8 cellular contexts compared by ENCODE assay signal in the genomic region with DNA sequence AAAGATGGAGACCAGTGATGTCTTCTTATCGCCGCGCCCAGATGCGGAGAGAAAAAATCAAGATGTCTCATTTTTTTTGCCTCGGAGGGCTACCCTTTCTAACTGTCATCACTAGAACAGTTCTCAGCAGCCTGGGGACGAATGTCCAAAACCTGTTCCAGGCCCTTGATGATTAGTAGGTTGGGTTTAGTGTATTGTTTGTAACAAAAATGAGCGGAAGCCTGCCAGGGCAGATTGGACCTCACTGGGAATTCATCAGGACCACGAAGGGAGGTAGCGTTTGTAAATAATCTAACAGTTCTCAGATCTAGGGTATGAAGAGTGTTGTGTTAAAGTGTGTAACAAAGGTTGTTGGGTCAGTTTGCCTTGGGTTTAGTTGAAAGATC. TPM values are rescaled to one million over a fixed set of nuclear protein-coding genes. Genes with fewer than 3 reads are reported as not detected.
DNase-seq lines count a peak whose midpoint lies in the region; ATAC-seq and TF ChIP-seq lines count a peak whose summit lies in the region.

No MANE protein-coding gene starts in this region.

- H3K9me3 Mint-ChIP-seq in activated T-cell treated with anti-CD3 and anti-CD28 coated beads, Interleukin-2, amount 50 U/mL, for 4 hours, result no peaks in the 10 kb centered on the region

- H3K27ac ChIP-seq in ascending aorta (peak overlapping the region; percentile 78 to 86), right lobe of liver (peak overlapping the region; percentile 23 to 78 (median 73)), tibial artery (peak overlapping the region; percentile 84 to 91)

- H3K4me1 ChIP-seq in ascending aorta, result peaks cover 4 to 30% of the 10 kb centered on the region in 2 donors
- peaks cover 0 to 14% (median 4%) of the 10 kb centered on the region in 4 donors for H3K4me1 ChIP-seq in right lobe of liver
- peaks cover 0 to 55% (median 28%) of the 10 kb centered on the region in 4 donors for H3K4me1 ChIP-seq in tibial artery

- H3K27me3 Mint-ChIP-seq in activated T-cell treated with anti-CD3 and anti-CD28 coated beads, Interleukin-2, amount 50 U/mL, for 4 hours (ENCODE audit: low read depth), result no peaks in the 10 kb centered on the region

- WGBS in right lobe of liver (ENCODE audit: insufficient coverage, low coverage, low lambda C conversion rate, missing lambda C conversion rate), result 10% methylated on average over 5 of the region's 9 CpGs

- no peaks in the 10 kb centered on the region for H3K36me3 ChIP-seq in ascending aorta
- no peaks in the 10 kb centered on the region for H3K36me3 ChIP-seq in right lobe of liver
- no peaks in the 10 kb centered on the region for H3K36me3 ChIP-seq in tibial artery

- H3K27me3 ChIP-seq in ascending aorta, result no peaks in the 10 kb centered on the region
- H3K27me3 ChIP-seq in right lobe of liver, result no peaks in the 10 kb centered on the region
- no peaks in the 10 kb centered on the region for H3K27me3 ChIP-seq in tibial artery

- no peak for DNase-seq in activated T-cell treated with anti-CD3 and anti-CD28 coated beads, Interleukin-2, amount 50 U/mL, for 4 hours
- DNase-seq in activated T-cell treated with anti-CD3 and anti-CD28 coated beads, Interleukin-2, amount 50 U/mL, for 1 hour, result no peak
- DNase-seq in ascending aorta (ENCODE audit: low spot score in 2 of 2), result no peak
- DNase-seq in right lobe of liver, result no peak
- DNase-seq in tibial artery, result no peak
- DNase-seq in DMS 273 treated with DMSO at 0.1 percent for 48 hours (lab: John Stamatoyannopoulos, UW), result no peak
- no peak for DNase-seq in NCI-H82 (lab: John Stamatoyannopoulos, UW)

- peaks cover 57% of the 10 kb centered on the region for H3K4me1 Mint-ChIP-seq in activated T-cell treated with anti-CD3 and anti-CD28 coated beads, Interleukin-2, amount 50 U/mL, for 4 hours (ENCODE audit: low read depth)

- TF ChIP-seq POLR2A in right lobe of liver (IDR thresholded peaks at IDR 0.05), result no peak

- peak overlapping the region; percentile 81 for H3K4me3 Mint-ChIP-seq in activated T-cell treated with anti-CD3 and anti-CD28 coated beads, Interleukin-2, amount 50 U/mL, for 4 hours

- peak overlapping the region; percentile 82 to 94 for H3K4me3 ChIP-seq in ascending aorta
- H3K4me3 ChIP-seq in right lobe of liver, result peak overlapping the region; percentile 74 to 88 (median 78)
- peak overlapping the region; percentile 89 to 99 for H3K4me3 ChIP-seq in tibial artery

- H3K9me3 ChIP-seq in ascending aorta (no peaks in the 10 kb centered on the region), right lobe of liver (no peaks in the 10 kb centered on the region), tibial artery (no peaks in the 10 kb centered on the region)

- no peak for ATAC-seq in activated T-cell treated with anti-CD3 and anti-CD28 coated beads, Interleukin-2, amount 50 U/mL, for 4 hours
- ATAC-seq in right lobe of liver, result no peak
- no peak for ATAC-seq in GM19463 (IDR thresholded peaks at IDR 0.05; ENCODE audit: unreplicated experiment)

- H3K36me3 Mint-ChIP-seq in activated T-cell treated with anti-CD3 and anti-CD28 coated beads, Interleukin-2, amount 50 U/mL, for 4 hours (ENCODE audit: insufficient read depth), result no peaks in the 10 kb centered on the region

- intact Hi-C loops in ascending aorta (cut with DNase I), result loop anchor here (1.0 to 5.0 kb wide), 4 partner anchors 68 to 1470 kb away; a partner anchor contains a TSS
- intact Hi-C loops in right lobe of liver (cut with DNase I), result no loop called here
- intact Hi-C loops in tibial artery (cut with DNase I; ENCODE audit: low total_unique reads), result loop anchor here (10.0 kb wide), 1 partner anchor 62 kb away; no protein-coding TSS in a partner anchor

- TF ChIP-seq CTCF in ascending aorta (IDR thresholded peaks at IDR 0.05), result no peak
- no peak for TF ChIP-seq CTCF in right lobe of liver (IDR thresholded peaks at IDR 0.05)
- TF ChIP-seq CTCF in tibial artery (IDR thresholded peaks at IDR 0.05), result no peak

RNA-seq across cellular contexts. Expression of a gene that starts 0.8 kb away (rescaled TPM):
- total RNA-seq in activated T-cell treated with anti-CD3 and anti-CD28 coated beads, Interleukin-2, amount 50 U/mL, for 4 hours, result 1 to 10 TPM; 2.3 to 5.4 (median 2.9) TPM
- total RNA-seq in ascending aorta (30.8 TPM), right lobe of liver (1 to 10 TPM; 1.7 to 4.3 (median 3.2) TPM)

Comparison
In these comparisons a context has a peak if more than half of its experiments do, and no peak if none do; other contexts are left out.
1. intact Hi-C loops: an anchor here in ascending aorta (1.0 to 5.0 kb wide) and tibial artery (10.0 kb wide); none called in right lobe of liver.